Comparison of ENCODE assay signal across 8 cellular contexts in the genomic region with DNA sequence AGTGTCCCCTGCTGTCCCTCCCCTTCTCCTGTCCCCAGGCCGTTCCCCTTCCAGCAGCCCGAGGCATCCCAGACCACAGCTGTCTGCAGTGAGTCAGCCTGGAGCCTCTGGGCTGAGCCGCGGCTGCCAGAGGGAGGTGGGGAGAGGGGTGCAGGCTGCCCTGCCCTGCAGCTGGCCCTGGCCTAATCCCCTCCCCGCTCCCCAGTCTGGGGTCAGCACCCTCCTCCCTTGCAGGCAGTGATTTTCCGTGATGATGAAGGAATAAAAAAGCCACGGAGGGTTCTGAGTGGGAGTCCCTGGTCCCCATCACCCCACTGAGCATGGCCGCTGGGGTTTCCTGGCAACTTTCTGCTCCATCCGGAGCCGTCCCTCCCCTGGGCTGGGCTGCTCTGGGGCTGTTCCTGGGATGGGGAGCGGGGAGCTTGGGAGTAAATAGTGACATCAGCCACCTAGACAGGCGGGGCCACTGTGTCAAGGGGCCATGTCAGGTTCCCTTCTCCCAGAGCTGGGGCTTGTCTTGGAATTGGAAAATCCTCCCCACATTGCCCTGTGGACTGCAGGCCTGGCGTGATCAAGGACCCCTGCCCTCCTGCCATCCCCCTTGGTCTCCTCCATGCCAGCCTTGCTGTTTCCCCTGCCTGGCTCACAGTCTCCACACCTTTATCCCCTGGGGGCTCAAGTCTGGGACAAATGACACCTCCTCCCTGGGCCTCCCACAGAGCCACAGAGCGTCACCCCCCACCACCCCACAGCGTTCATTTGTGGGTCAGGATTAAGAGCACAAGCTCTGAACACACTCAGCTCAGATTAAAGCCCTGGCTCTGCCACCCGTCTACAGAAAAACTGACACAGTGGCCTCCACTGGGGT. TPM values are rescaled to one million over a fixed set of nuclear protein-coding genes. Genes with fewer than 3 reads are reported as not detected.
DNase-seq lines count a peak whose midpoint lies in the region; ATAC-seq, FAIRE-seq and TF ChIP-seq lines count a peak whose summit lies in the region.

No MANE protein-coding gene starts in this region.

- H3K9me3 ChIP-seq in BLaER1: peaks cover 3% of the 10 kb centered on the region; the same call in 1 of the 2 replicates
- no peaks in the 10 kb centered on the region for H3K9me3 ChIP-seq in K562 (replicated peaks; ENCODE audit: control insufficient read depth, insufficient read depth, low read depth, low read length)

- peak overlapping the region; percentile 87 for H3K4me2 ChIP-seq in BLaER1
- H3K4me2 ChIP-seq in K562 (ENCODE audit: insufficient read depth, low read length): peak overlapping the region; percentile 26; the same call in 1 of the 2 replicates

- peaks cover 20% of the 10 kb centered on the region for H3K36me3 Mint-ChIP-seq in stimulated activated effector memory CD8-positive, alpha-beta T cell treated with anti-CD3 and anti-CD28 coated beads, Interleukin-12 subunit alpha, Interleukin-12 subunit beta, amount 100 ng/mL, for 72 hours

- TF ChIP-seq CTCF in K562 (IDR thresholded peaks at IDR 0.05 in 2 of 3, conservative IDR thresholded peaks at IDR 0.05 in 1 of 3; ENCODE audit: insufficient read depth in 2 of 3, low read depth in 1 of 3, low read length in 3 of 3): no peak

- peak overlapping the region; percentile 76 for H3K27ac Mint-ChIP-seq in stimulated activated effector memory CD8-positive, alpha-beta T cell treated with anti-CD3 and anti-CD28 coated beads, Interleukin-12 subunit alpha, Interleukin-12 subunit beta, amount 100 ng/mL, for 72 hours

- peak overlapping the region; percentile 38; the same call in 1 of the 2 replicates for H2AFZ ChIP-seq in K562 (ENCODE audit: low read depth, low read length)

- no peaks in the 10 kb centered on the region for H3K79me2 ChIP-seq in K562 (ENCODE audit: control insufficient read depth, insufficient read depth, low read length)

- H3K36me3 ChIP-seq in BLaER1 (peaks cover 8% of the 10 kb centered on the region; the same call in 1 of the 2 replicates), K562 (ENCODE audit: control insufficient read depth, insufficient read depth, low read length) (peaks cover 5% of the 10 kb centered on the region; the same call in 2 of the 3 replicates)

- H3K9ac ChIP-seq in BLaER1 (no peak overlapping the region), K562 (ENCODE audit: insufficient read depth in 1 of 2, low read depth in 2 of 2, low read length in 2 of 2) (peak overlapping the region; percentile 41 to 87)

- H3K4me1 ChIP-seq in BLaER1 (peaks cover 83% of the 10 kb centered on the region), K562 (replicated peaks in 1 of 2; ENCODE audit: control insufficient read depth in 2 of 2, insufficient read depth in 2 of 2, low read length in 2 of 2) (peaks cover 41 to 56% of the 10 kb centered on the region in 2 experiments)

- no TSS peak for BruUV-seq in K562 (replicated peaks; lab: Mats Ljungman, UMichigan)

- H3K4me3 ChIP-seq in BLaER1 (no peak overlapping the region), K562 (no peak overlapping the region)

- H3K27me3 ChIP-seq in BLaER1 (no peaks in the 10 kb centered on the region), K562 (ENCODE audit: control insufficient read depth in 2 of 2, insufficient read depth in 2 of 2, low read length in 2 of 2) (no peaks in the 10 kb centered on the region)

- TF ChIP-seq RAD21 in K562 (CRISPR knock-in tag; conservative IDR thresholded peaks at IDR 0.05 in 1 of 2, IDR thresholded peaks at IDR 0.05 in 1 of 2): no peak

- intact Hi-C loops in K562 (cut with micrococcal nuclease): no loop called here

- ATAC-seq in K562: peak; percentile 60
- ATAC-seq in stimulated activated effector memory CD8-positive, alpha-beta T cell treated with anti-CD3 and anti-CD28 coated beads, Interleukin-12 subunit alpha, Interleukin-12 subunit beta, amount 100 ng/mL, for 72 hours: no peak
- no peak for ATAC-seq in HG03175 (IDR thresholded peaks at IDR 0.05; ENCODE audit: unreplicated experiment)

- 22% methylated on average over 16 of the region's 16 CpGs for WGBS in K562 (ENCODE audit: insufficient coverage, low coverage, missing lambda C conversion rate)

- H3K9me1 ChIP-seq in K562 (ENCODE audit: control insufficient read depth, insufficient read depth, low read length): peaks cover 6% of the 10 kb centered on the region

- TF ChIP-seq EP300 in K562 (IDR thresholded peaks at IDR 0.05; ENCODE audit: low read length): no peak

- no peak overlapping the region for H3K4me3 Mint-ChIP-seq in stimulated activated effector memory CD8-positive, alpha-beta T cell treated with anti-CD3 and anti-CD28 coated beads, Interleukin-12 subunit alpha, Interleukin-12 subunit beta, amount 100 ng/mL, for 72 hours

- H4K20me1 ChIP-seq in BLaER1 (peaks cover 14% of the 10 kb centered on the region), K562 (replicated peaks; ENCODE audit: control insufficient read depth, insufficient read depth, low read length) (no peaks in the 10 kb centered on the region; the same call in 1 of the 2 replicates)

- H3K4me1 Mint-ChIP-seq in stimulated activated effector memory CD8-positive, alpha-beta T cell treated with anti-CD3 and anti-CD28 coated beads, Interleukin-12 subunit alpha, Interleukin-12 subunit beta, amount 100 ng/mL, for 72 hours: peaks cover 9% of the 10 kb centered on the region

- POLR2A ChIA-PET in K562 (lab: Yijun Ruan, JAX): interaction anchor here (0.5 to 2.0 kb wide), 8 partner anchors 8 to 1744 kb away, joined by 3 to 5 read pairs (median 3); a partner anchor contains a TSS

- H3K27ac ChIP-seq in BLaER1 (peak overlapping the region; percentile 53; the same call in 1 of the 2 replicates), K562 (ENCODE audit: extremely low read depth, low read depth, low read length) (peak overlapping the region; percentile 50; the same call in 2 of the 3 replicates)

- FAIRE-seq in K562 (lab: Jason Lieb, UNC): peak; percentile 35

- H3K9me3 Mint-ChIP-seq in stimulated activated effector memory CD8-positive, alpha-beta T cell treated with anti-CD3 and anti-CD28 coated beads, Interleukin-12 subunit alpha, Interleukin-12 subunit beta, amount 100 ng/mL, for 72 hours: no peaks in the 10 kb centered on the region

- no peak for TF ChIP-seq POLR2A in K562 (conservative IDR thresholded peaks at IDR 0.05)

- CTCF ChIA-PET in K562 (lab: Yijun Ruan, JAX; ENCODE audit: low intra/inter-chr PET ratio): interaction anchor here (0.6 to 2.4 kb wide), 3 partner anchors 65 to 197 kb away, joined by 3 to 34 read pairs (median 4); no protein-coding TSS in a partner anchor

- in situ Hi-C loops in K562 (cut with MboI): no loop called here

- DNase-seq in LHCN-M2 (ENCODE audit: low read depth): peak; percentile 93
- DNase-seq in K562 (ENCODE audit: extremely low read depth in 1 of 4, low spot score in 3 of 4): peak; percentile 25 to 73 (median 45)
- peak; percentile 81 for DNase-seq in iris pigment epithelial cell (ENCODE audit: low read depth)
- no peak for DNase-seq in stimulated activated effector memory CD8-positive, alpha-beta T cell treated with anti-CD3 and anti-CD28 coated beads, Interleukin-12 subunit alpha, Interleukin-12 subunit beta, amount 100 ng/mL, for 72 hours (ENCODE audit: low spot score in 2 of 2)
- no peak for DNase-seq in COR-L47 (lab: John Stamatoyannopoulos, UW)
- DNase-seq in stimulated activated CD4-positive, alpha-beta T cell treated with anti-CD3 and anti-CD28 coated beads, Interleukin-4, amount 100 ng/mL, for 1 hour: no peak

RNA-seq across cellular contexts. Expression of a gene that starts 16.7 kb away (rescaled TPM):
- total RNA-seq in LHCN-M2 (2014; rRNA removed) (105 and 142 TPM in 2 replicates), K562 (2014; rRNA removed) (154 and 188 TPM in 2 replicates), K562 (2014; rRNA removed; fragmentation: Illumina TruSeq; extraction: Trizol) (72.8 and 75.2 TPM in 2 replicates), K562 (2015; rRNA removed; fragmentation: Illumina TruSeq; extraction: Trizol) (82.0 and 82.5 TPM in 2 replicates), K562 (2021) (106 and 111 TPM in 2 replicates)
- polyA plus RNA-seq in LHCN-M2 (2012): 35.1 TPM
- total RNA-seq in K562 (2011; cell fraction: chromatin; rRNA removed; ENCODE audit: low replicate concordance): 42.4 and 88.4 TPM in 2 replicates
- total RNA-seq in K562 (2011; cell fraction: nucleolus; rRNA removed): 65.7 and 76.1 TPM in 2 replicates
- total RNA-seq in K562 (2011; cell fraction: nucleoplasm; rRNA removed): 69.6 and 78.4 TPM in 2 replicates
- polyA plus RNA-seq in K562 (2011; rRNA removed) (44.3 and 52.6 TPM in 2 replicates), K562 (2014; fragmentation: Illumina TruSeq; extraction: Trizol) (39.1 and 41.6 TPM in 2 replicates), K562 (2014; fragmentation: Nextera tagmentation; extraction: Ambion mirVana) (10 to 100 TPM; 18.2 to 26.8 TPM), K562 (2014; rRNA removed) (60.9 and 66.7 TPM in 2 replicates)
- polyA plus RNA-seq in K562 (2011; cell fraction: cytosol; rRNA removed): 44.2 and 55.5 TPM in 2 replicates
- polyA plus RNA-seq in K562 (2011; cell fraction: nucleus; rRNA removed): 63.2 and 80.4 TPM in 2 replicates
- 45.4 and 60.6 TPM in 2 replicates for polyA plus RNA-seq in K562 (2012)
- 102 and 155 TPM in 2 replicates for polyA minus RNA-seq in K562 (2011; rRNA and poly(A)+ RNA removed)
- 81.5 and 101 TPM in 2 replicates for polyA minus RNA-seq in K562 (2011; cell fraction: cytosol; rRNA and poly(A)+ RNA removed)
- 28.3 and 31.5 TPM in 2 replicates for polyA minus RNA-seq in K562 (2011; cell fraction: nucleus; rRNA and poly(A)+ RNA removed)

RNA-seq across cellular contexts. Expression of a gene that starts 49.6 kb away (rescaled TPM):
- total RNA-seq in LHCN-M2 (2014; rRNA removed) (48.3 and 64.4 TPM in 2 replicates), K562 (2014; rRNA removed) (84.9 and 95.7 TPM in 2 replicates), K562 (2014; rRNA removed; fragmentation: Illumina TruSeq; extraction: Trizol) (47.0 and 56.0 TPM in 2 replicates), K562 (2015; rRNA removed; fragmentation: Illumina TruSeq; extraction: Trizol) (76.0 and 82.3 TPM in 2 replicates), K562 (2021) (114 and 121 TPM in 2 replicates)
- polyA plus RNA-seq in LHCN-M2 (2012): 32.2 TPM
- 854 and 2,497 TPM in 2 replicates for total RNA-seq in K562 (2011; cell fraction: chromatin; rRNA removed; ENCODE audit: low replicate concordance)
- total RNA-seq in K562 (2011; cell fraction: nucleolus; rRNA removed): 1,644 and 1,749 TPM in 2 replicates
- total RNA-seq in K562 (2011; cell fraction: nucleoplasm; rRNA removed): 955 and 1,119 TPM in 2 replicates
- polyA plus RNA-seq in K562 (2011; rRNA removed) (75.7 and 124 TPM in 2 replicates), K562 (2014; fragmentation: Illumina TruSeq; extraction: Trizol) (56.3 and 63.5 TPM in 2 replicates), K562 (2014; fragmentation: Nextera tagmentation; extraction: Ambion mirVana) (10 to 100 TPM; 19.9 to 28.4 TPM), K562 (2014; rRNA removed) (44.5 and 59.5 TPM in 2 replicates)
- 68.3 and 70.8 TPM in 2 replicates for polyA plus RNA-seq in K562 (2011; cell fraction: cytosol; rRNA removed)
- polyA plus RNA-seq in K562 (2011; cell fraction: nucleus; rRNA removed): 163 and 213 TPM in 2 replicates
- polyA plus RNA-seq in K562 (2012): 63.2 and 82.8 TPM in 2 replicates
- polyA minus RNA-seq in K562 (2011; rRNA and poly(A)+ RNA removed): 187 and 204 TPM in 2 replicates
- 172 and 211 TPM in 2 replicates for polyA minus RNA-seq in K562 (2011; cell fraction: cytosol; rRNA and poly(A)+ RNA removed)
- polyA minus RNA-seq in K562 (2011; cell fraction: nucleus; rRNA and poly(A)+ RNA removed): 282 and 354 TPM in 2 replicates

RNA-seq across cellular contexts. Expression of a gene that starts 58.5 kb away (rescaled TPM):
- total RNA-seq in LHCN-M2 (2014; rRNA removed) (336 and 345 TPM in 2 replicates), K562 (2014; rRNA removed) (32.2 and 41.2 TPM in 2 replicates), K562 (2014; rRNA removed; fragmentation: Illumina TruSeq; extraction: Trizol) (12.7 and 13.9 TPM in 2 replicates), K562 (2015; rRNA removed; fragmentation: Illumina TruSeq; extraction: Trizol) (19.8 and 21.3 TPM in 2 replicates), K562 (2021) (36.0 and 37.5 TPM in 2 replicates)
- 234 TPM for polyA plus RNA-seq in LHCN-M2 (2012)
- total RNA-seq in K562 (2011; cell fraction: chromatin; rRNA removed; ENCODE audit: low replicate concordance): 29.2 and 60.7 TPM in 2 replicates
- total RNA-seq in K562 (2011; cell fraction: nucleolus; rRNA removed): 29.0 and 31.2 TPM in 2 replicates
- 30.1 and 39.5 TPM in 2 replicates for total RNA-seq in K562 (2011; cell fraction: nucleoplasm; rRNA removed)
- polyA plus RNA-seq in K562 (2011; rRNA removed) (10.8 and 13.5 TPM in 2 replicates), K562 (2014; fragmentation: Illumina TruSeq; extraction: Trizol) (47.7 and 47.8 TPM in 2 replicates), K562 (2014; fragmentation: Nextera tagmentation; extraction: Ambion mirVana) (1 to 10 TPM; 4.4 to 5.6 TPM), K562 (2014; rRNA removed) (17.4 and 24.6 TPM in 2 replicates)
- 9.4 and 26.1 TPM in 2 replicates for polyA plus RNA-seq in K562 (2011; cell fraction: cytosol; rRNA removed)
- 15.1 and 27.0 TPM in 2 replicates for polyA plus RNA-seq in K562 (2011; cell fraction: nucleus; rRNA removed)
- polyA plus RNA-seq in K562 (2012): 30.1 and 49.8 TPM in 2 replicates
- 7.2 and 12.8 TPM in 2 replicates for polyA minus RNA-seq in K562 (2011; rRNA and poly(A)+ RNA removed)
- 18.5 and 26.0 TPM in 2 replicates for polyA minus RNA-seq in K562 (2011; cell fraction: cytosol; rRNA and poly(A)+ RNA removed)
- polyA minus RNA-seq in K562 (2011; cell fraction: nucleus; rRNA and poly(A)+ RNA removed): 6.7 and 6.9 TPM in 2 replicates

Comparison
In these comparisons a context has a peak if more than half of its experiments do, and no peak if none do; other contexts are left out.
1. DNase-seq: peak in LHCN-M2 (single experiment), K562 (4 of 4) and iris pigment epithelial cell (single experiment); none in stimulated activated effector memory CD8-positive, alpha-beta T cell treated with anti-CD3 and anti-CD28 coated beads, Interleukin-12 subunit alpha, Interleukin-12 subunit beta, amount 100 ng/mL, for 72 hours (0 of 2), COR-L47 (single experiment) and stimulated activated CD4-positive, alpha-beta T cell treated with anti-CD3 and anti-CD28 coated beads, Interleukin-4, amount 100 ng/mL, for 1 hour (single experiment).